In genomic region chr6:150638765-150639164, GRCh38 we compare ENCODE assay signal across 1 cellular context.
TF ChIP-seq lines count a peak whose summit lies in the region.

No MANE protein-coding gene starts in this region.

TF ChIP-seq in HepG2, 621 proteins besides CTCF, POLR2A, EP300 and RAD21 (continued from another document):
- TF ChIP-seq ZBTB43 (CRISPR knock-in tag; conservative IDR thresholded peaks at IDR 0.05) (no peak), FOXM1 (CRISPR knock-in tag; IDR thresholded peaks at IDR 0.05) (no peak), NR0B2 (CRISPR knock-in tag; IDR thresholded peaks at IDR 0.05) (no peak), CSRNP2 (CRISPR knock-in tag; conservative IDR thresholded peaks at IDR 0.05; ENCODE audit: low read depth) (no peak), MED1 (CRISPR knock-in tag; IDR thresholded peaks at IDR 0.05) (no peak), AKNA (CRISPR knock-in tag; IDR thresholded peaks at IDR 0.05; ENCODE audit: borderline replicate concordance) (no peak), MEF2D (CRISPR knock-in tag; IDR thresholded peaks at IDR 0.05) (no peak), ZNF3 (CRISPR knock-in tag; IDR thresholded peaks at IDR 0.05) (no peak)
